8 cellular contexts compared by ENCODE assay signal in genomic region chr2:86808315-86809161, GRCh38. TPM values are rescaled to one million over a fixed set of nuclear protein-coding genes. Genes with fewer than 3 reads are reported as not detected.
DNase-seq lines count a peak whose midpoint lies in the region; ATAC-seq and TF ChIP-seq lines count a peak whose summit lies in the region.

No MANE protein-coding gene starts in this region.

- peaks cover 0 to 7% of the 10 kb centered on the region in 2 donors for H3K27me3 ChIP-seq in right atrium auricular region
- no peaks in the 10 kb centered on the region for H3K27me3 ChIP-seq in prostate gland (replicated peaks; ENCODE audit: insufficient read depth)

- no peak for TF ChIP-seq POLR2A in prostate gland (IDR thresholded peaks at IDR 0.05)

- intact Hi-C loops in prostate gland (cut with DNase I) = no loop called here

- H3K4me3 ChIP-seq in GM12875 (ENCODE audit: low read depth, low read length) (no peak overlapping the region), right atrium auricular region (peak overlapping the region; percentile 34 to 57), prostate gland (peak overlapping the region; percentile 24 to 40)

- WGBS in prostate gland = 38% methylated on average over 24 of the region's 36 CpGs

- no peaks in the 10 kb centered on the region for H3K36me3 ChIP-seq in right atrium auricular region
- no peaks in the 10 kb centered on the region for H3K36me3 ChIP-seq in prostate gland

- peak; percentile 93 for ATAC-seq in HG02870 (IDR thresholded peaks at IDR 0.05; ENCODE audit: unreplicated experiment)

- DNase-seq in NCI-H146 (lab: John Stamatoyannopoulos, UW) = peak; percentile 88
- peak; percentile 68 to 89 (median 76) for DNase-seq in T-helper 1 cell
- peak in 55 of 56 donors; percentile 15 to 84 (median 64) for DNase-seq in amygdala (lab: John Stamatoyannopoulos, UW)
- peak; percentile 91 for DNase-seq in right atrium auricular region (ENCODE audit: low spot score)
- peak; percentile 82 for DNase-seq in prostate gland (ENCODE audit: low spot score)
- peak; percentile 93 for DNase-seq in ureter (ENCODE audit: low spot score)

- H3K9me3 ChIP-seq in right atrium auricular region (no peaks in the 10 kb centered on the region), prostate gland (no peaks in the 10 kb centered on the region)

- H3K27ac ChIP-seq in right atrium auricular region (peak overlapping the region in 1 of 2 donors; percentile 38), prostate gland (peak overlapping the region; percentile 37 to 44)

- H3K4me1 ChIP-seq in right atrium auricular region (peaks cover 0 to 28% of the 10 kb centered on the region in 2 donors), prostate gland (replicated peaks) (no peaks in the 10 kb centered on the region)

- TF ChIP-seq CTCF in GM12875 (IDR thresholded peaks at IDR 0.05; ENCODE audit: borderline replicate concordance, insufficient read depth, low read depth, low read length) (peak; percentile 91), right atrium auricular region (IDR thresholded peaks at IDR 0.05) (peak; percentile 87 to 94), prostate gland (IDR thresholded peaks at IDR 0.05) (peak; percentile 65 to 93 (median 88))

RNA-seq across cellular contexts. Expression of gene CD8A, which starts 17.8 kb away (rescaled TPM):
- total RNA-seq in right atrium auricular region (under 1 TPM; 0.39 to 0.52 TPM), prostate gland (1 to 10 TPM; 1.3 to 2.5 TPM), ureter (10.9 TPM)

RNA-seq across cellular contexts. Expression of gene CD8B, which starts 53.1 kb away (rescaled TPM):
- under 1 TPM; 0.33 to 0.75 TPM for total RNA-seq in right atrium auricular region
- 1 to 10 TPM; 1.1 to 1.3 TPM for total RNA-seq in prostate gland
- total RNA-seq in ureter = 3.5 TPM
